In the genomic region with DNA sequence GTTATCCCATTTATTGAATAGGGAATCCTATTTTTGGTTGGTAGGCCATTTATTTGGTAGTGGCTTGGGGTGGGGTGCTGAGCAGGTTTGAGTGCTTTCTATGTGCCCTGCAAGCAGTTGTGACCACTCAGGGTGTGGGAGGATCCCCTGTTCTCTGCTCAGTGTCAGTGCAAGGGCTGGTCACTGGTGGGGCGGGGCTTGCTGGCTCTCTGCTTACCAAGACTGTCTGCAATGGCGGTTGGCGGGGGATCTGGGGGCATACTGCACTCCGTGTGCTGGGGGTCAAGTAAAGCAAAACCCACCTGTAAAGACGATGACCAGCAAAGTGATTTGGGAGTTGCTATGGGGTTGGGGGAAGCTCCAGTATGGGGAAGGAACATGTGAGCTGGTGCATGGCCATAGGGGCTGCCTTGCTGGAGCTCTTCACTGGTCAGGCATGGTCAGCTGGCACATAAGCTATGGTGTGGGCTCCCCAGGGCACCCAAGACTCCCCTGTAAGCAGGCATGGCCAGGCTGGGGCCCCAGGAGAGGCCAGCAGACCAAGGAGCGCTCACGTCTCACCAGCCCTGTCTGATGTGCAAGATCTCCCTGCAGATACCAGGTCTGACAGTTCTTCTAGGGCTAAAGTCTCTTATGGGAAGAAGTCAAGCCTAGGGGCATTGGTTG, we compare ENCODE assay signal across 35 cellular contexts.
"Had no signal": no experiment of that assay in that cellular context is flagged by ENCODE, and none has a peak within 500 bp of the region (broad histone marks: within the 10 kb centered on the region; RNA-seq: fewer than 3 reads in every experiment).

No MANE protein-coding gene starts in this region.

- H3K4me3 ChIP-seq: adrenal gland, ascending aorta, cardiac muscle cell had no signal

- H3K27ac ChIP-seq: adrenal gland, ascending aorta, cardiac muscle cell, VCaP had no signal

- H3K4me1 ChIP-seq: adrenal gland, ascending aorta had no signal

- H3K9me3 Mint-ChIP-seq: activated CD4-positive, alpha-beta memory T cell treated with anti-CD3 and anti-CD28 coated beads for 36 hours; activated CD4-positive, alpha-beta T cell treated with anti-CD3 and anti-CD28 coated beads, Interleukin-2, amount 10 ng/mL, durations not matched to agents 24 days and 14 days; activated CD8-positive, alpha-beta T cell treated with anti-CD3 and anti-CD28 coated beads for 36 hours; activated naive CD4-positive, alpha-beta T cell treated with anti-CD3 and anti-CD28 coated beads for 36 hours; activated naive CD4-positive, alpha-beta T cell treated with anti-CD3 and anti-CD28 coated beads, Interleukin-2, amount 50 U/mL, for 72 hours; activated naive CD8-positive, alpha-beta T cell treated with anti-CD3 and anti-CD28 coated beads for 36 hours; activated T-cell treated with anti-CD3 and anti-CD28 coated beads, Interleukin-2, amount 50 U/mL, for 4 hours; activated T-cell treated with anti-CD3 and anti-CD28 coated beads, Interleukin-2, amount 50 U/mL, for 72 hours; activated T-helper 1 cell treated with anti-CD3 and anti-CD28 coated beads, Interleukin-12 subunit alpha, Interleukin-12 subunit beta, Interleukin-2, Interleukin-4 antibody, amounts not matched to agents 30 ng/mL and 10 ng/mL and 1 ng/mL, durations not matched to agents 14 hours and 24 hours and 36 hours; activated T-helper 17 cell treated with anti-CD3 and anti-CD28 coated beads, Interleukin-2, amount 50 U/mL, for 72 hours; central memory CD8-positive, alpha-beta T cell; T-helper 1 cell treated with Interleukin-12 subunit alpha and Interleukin-12 subunit beta and Interleukin-4 antibody, amounts not matched to agents 30 μg/mL and 1 μg/mL, for 36 hours; T-helper 2 cell treated with Interferon-gamma antibody and Interleukin-4, amounts not matched to agents 5 μg/mL and 100 μg/mL, for 36 hours had no signal

- H3K36me3 ChIP-seq: adrenal gland, ascending aorta, cardiac muscle cell had no signal

- H3K4me1 Mint-ChIP-seq: activated B cell treated with CpG ODN at 0.5 μM for 24 hours; activated CD4-positive, alpha-beta T cell treated with anti-CD3 and anti-CD28 coated beads, Interleukin-2, amount 10 ng/mL, durations not matched to agents 24 days and 14 days; activated naive CD8-positive, alpha-beta T cell treated with anti-CD3 and anti-CD28 coated beads for 36 hours; activated T-helper 17 cell treated with anti-CD3 and anti-CD28 coated beads, Interleukin-2, amount 50 U/mL, for 72 hours; brain; central memory CD8-positive, alpha-beta T cell had no signal

- DNase-seq: activated B cell treated with CpG ODN at 0.5 μM for 24 hours; activated CD4-positive, alpha-beta memory T cell treated with anti-CD3 and anti-CD28 coated beads for 36 hours; activated CD4-positive, alpha-beta T cell treated with anti-CD3 and anti-CD28 coated beads for 4 hours; activated CD4-positive, alpha-beta T cell treated with anti-CD3 and anti-CD28 coated beads, Interleukin-2, amount 10 ng/mL, durations not matched to agents 24 days and 14 days; activated CD4-positive, alpha-beta T cell treated with anti-CD3 and anti-CD28 coated beads, Interleukin-2, amount 50 U/mL, for 1 hour; activated CD4-positive, alpha-beta T cell treated with anti-CD3 and anti-CD28 coated beads, Interleukin-2, amount 50 U/mL, for 4 hours; activated CD4-positive, CD25-positive, alpha-beta regulatory T cell treated with anti-CD3 and anti-CD28 coated beads, Interleukin-2, amount 50 U/mL, for 72 hours; activated CD8-positive, alpha-beta memory T cell treated with anti-CD3 and anti-CD28 coated beads, Interleukin-2, amount 50 U/mL, for 4 hours; activated CD8-positive, alpha-beta T cell treated with anti-CD3 and anti-CD28 coated beads for 36 hours; activated effector memory CD4-positive, alpha-beta T cell treated with anti-CD3 and anti-CD28 coated beads, Interleukin-2, amount 50 U/mL, for 16 hours; activated gamma-delta T cell treated with Interleukin-2 at 50 U/mL for 16 hours; activated naive CD4-positive, alpha-beta T cell; activated naive CD4-positive, alpha-beta T cell treated with anti-CD3 and anti-CD28 coated beads for 36 hours; activated naive CD4-positive, alpha-beta T cell treated with anti-CD3 and anti-CD28 coated beads, Interleukin-2, amount 50 U/mL, for 16 hours; activated naive CD8-positive, alpha-beta T cell treated with anti-CD3 and anti-CD28 coated beads for 36 hours; activated T-cell treated with anti-CD3 and anti-CD28 coated beads for 4 hours; activated T-cell treated with anti-CD3 and anti-CD28 coated beads, Interleukin-2, amount 50 U/mL, for 1 hour; activated T-cell treated with anti-CD3 and anti-CD28 coated beads, Interleukin-2, amount 50 U/mL, for 4 hours; activated T-cell treated with anti-CD3 and anti-CD28 coated beads, Interleukin-2, amount 50 U/mL, for 72 hours; adrenal gland; amniotic stem cell; caudate nucleus; T-helper 1 cell; T-helper 2 cell; T-helper 9 cell had no signal

- H3K27me3 ChIP-seq: adrenal gland, ascending aorta, cardiac muscle cell had no signal

- H3K36me3 Mint-ChIP-seq: activated CD4-positive, alpha-beta memory T cell treated with anti-CD3 and anti-CD28 coated beads for 36 hours; activated naive CD4-positive, alpha-beta T cell treated with anti-CD3 and anti-CD28 coated beads, Interleukin-2, amount 50 U/mL, for 72 hours; activated naive CD8-positive, alpha-beta T cell treated with anti-CD3 and anti-CD28 coated beads for 36 hours; brain had no signal

- H3K4me3 Mint-ChIP-seq: activated B cell treated with CpG ODN at 0.5 μM for 24 hours; activated CD4-positive, alpha-beta memory T cell treated with anti-CD3 and anti-CD28 coated beads for 36 hours; activated CD4-positive, alpha-beta T cell treated with anti-CD3 and anti-CD28 coated beads, Interleukin-2, amount 10 ng/mL, durations not matched to agents 24 days and 14 days; activated CD8-positive, alpha-beta T cell treated with anti-CD3 and anti-CD28 coated beads for 36 hours; activated naive CD4-positive, alpha-beta T cell treated with anti-CD3 and anti-CD28 coated beads for 36 hours; activated naive CD8-positive, alpha-beta T cell treated with anti-CD3 and anti-CD28 coated beads for 36 hours; activated T-cell treated with anti-CD3 and anti-CD28 coated beads, Interleukin-2, amount 50 U/mL, for 4 hours; activated T-cell treated with anti-CD3 and anti-CD28 coated beads, Interleukin-2, amount 50 U/mL, for 72 hours; activated T-helper 1 cell treated with anti-CD3 and anti-CD28 coated beads, Interleukin-12 subunit alpha, Interleukin-12 subunit beta, Interleukin-2, Interleukin-4 antibody, amounts not matched to agents 30 ng/mL and 10 ng/mL and 1 ng/mL, durations not matched to agents 14 hours and 24 hours and 36 hours; activated T-helper 17 cell treated with anti-CD3 and anti-CD28 coated beads, Interleukin-2, amount 50 U/mL, for 72 hours; brain; central memory CD8-positive, alpha-beta T cell; T-helper 1 cell treated with Interleukin-12 subunit alpha and Interleukin-12 subunit beta and Interleukin-4 antibody, amounts not matched to agents 30 μg/mL and 1 μg/mL, for 36 hours; T-helper 2 cell treated with Interferon-gamma antibody and Interleukin-4, amounts not matched to agents 5 μg/mL and 100 μg/mL, for 36 hours had no signal

- H3K9me3 ChIP-seq: adrenal gland, ascending aorta had no signal

- H3K27ac Mint-ChIP-seq: activated B cell treated with CpG ODN at 0.5 μM for 24 hours; activated CD4-positive, alpha-beta memory T cell treated with anti-CD3 and anti-CD28 coated beads for 36 hours; activated CD4-positive, alpha-beta T cell treated with anti-CD3 and anti-CD28 coated beads, Interleukin-2, amount 10 ng/mL, durations not matched to agents 24 days and 14 days; activated CD8-positive, alpha-beta T cell treated with anti-CD3 and anti-CD28 coated beads for 36 hours; activated naive CD4-positive, alpha-beta T cell treated with anti-CD3 and anti-CD28 coated beads for 36 hours; activated naive CD4-positive, alpha-beta T cell treated with anti-CD3 and anti-CD28 coated beads, Interleukin-2, amount 50 U/mL, for 72 hours; activated naive CD8-positive, alpha-beta T cell treated with anti-CD3 and anti-CD28 coated beads for 36 hours; activated T-cell treated with anti-CD3 and anti-CD28 coated beads, Interleukin-2, amount 50 U/mL, for 72 hours; activated T-helper 1 cell treated with anti-CD3 and anti-CD28 coated beads, Interleukin-12 subunit alpha, Interleukin-12 subunit beta, Interleukin-2, Interleukin-4 antibody, amounts not matched to agents 30 ng/mL and 10 ng/mL and 1 ng/mL, durations not matched to agents 14 hours and 24 hours and 36 hours; activated T-helper 17 cell treated with anti-CD3 and anti-CD28 coated beads, Interleukin-2, amount 50 U/mL, for 72 hours; brain; T-helper 1 cell treated with Interleukin-12 subunit alpha and Interleukin-12 subunit beta and Interleukin-4 antibody, amounts not matched to agents 30 μg/mL and 1 μg/mL, for 36 hours; T-helper 2 cell treated with Interferon-gamma antibody and Interleukin-4, amounts not matched to agents 5 μg/mL and 100 μg/mL, for 36 hours had no signal

- ATAC-seq: activated CD8-positive, alpha-beta T cell treated with anti-CD3 and anti-CD28 coated beads for 36 hours; activated naive CD4-positive, alpha-beta T cell treated with anti-CD3 and anti-CD28 coated beads, Interleukin-2, amount 50 U/mL, for 72 hours; activated T-cell treated with anti-CD3 and anti-CD28 coated beads, Interleukin-2, amount 50 U/mL, for 4 hours; activated T-cell treated with anti-CD3 and anti-CD28 coated beads, Interleukin-2, amount 50 U/mL, for 72 hours; activated T-helper 17 cell treated with anti-CD3 and anti-CD28 coated beads, Interleukin-2, amount 50 U/mL, for 72 hours had no signal

- H3K27me3 Mint-ChIP-seq: activated CD4-positive, alpha-beta T cell treated with anti-CD3 and anti-CD28 coated beads, Interleukin-2, amount 10 ng/mL, durations not matched to agents 24 days and 14 days; brain had no signal
